ENCODE assay signal across 28 cellular contexts in the genomic region with DNA sequence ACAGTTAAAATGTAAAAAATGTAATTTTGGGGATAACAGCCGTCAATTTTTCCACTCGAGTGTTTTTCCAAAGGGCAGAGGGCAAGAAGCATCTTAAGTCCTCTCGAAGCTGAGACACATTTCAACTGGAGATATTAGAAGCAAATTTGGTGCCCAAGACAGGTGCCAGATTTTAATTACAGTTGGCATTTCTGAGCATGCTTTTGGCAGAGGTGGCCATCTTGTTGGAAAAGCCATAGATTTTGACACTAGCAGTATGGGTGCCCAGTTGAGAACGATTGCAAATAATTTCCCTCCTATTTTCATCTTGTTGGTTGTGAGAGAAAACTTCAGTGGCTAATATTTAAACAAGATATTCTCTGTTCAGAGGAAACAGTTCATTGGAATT.
"Had no signal": no experiment of that assay in that cellular context is flagged by ENCODE, and none has a peak within 500 bp of the region (broad histone marks: within the 10 kb centered on the region; RNA-seq: fewer than 3 reads in every experiment).

No MANE protein-coding gene starts in this region.

- H3K36me3 ChIP-seq: WERI-Rb-1 had no signal

- H3K27me3 Mint-ChIP-seq: activated B cell treated with CpG ODN at 0.5 μM for 24 hours; activated CD8-positive, alpha-beta T cell treated with anti-CD3 and anti-CD28 coated beads for 36 hours; activated naive CD8-positive, alpha-beta T cell; activated T-helper 17 cell treated with anti-CD3 and anti-CD28 coated beads, Interleukin-2, amount 50 U/mL, for 72 hours; effector memory CD8-positive, alpha-beta T cell; T-helper 17 cell had no signal

- H3K4me3 Mint-ChIP-seq: activated B cell treated with CpG ODN at 0.5 μM for 24 hours; activated CD8-positive, alpha-beta T cell treated with anti-CD3 and anti-CD28 coated beads for 36 hours; activated naive CD8-positive, alpha-beta T cell; activated T-cell treated with anti-CD3 and anti-CD28 coated beads, Interleukin-2, amount 50 U/mL, for 4 hours; activated T-helper 17 cell treated with anti-CD3 and anti-CD28 coated beads, Interleukin-2, amount 50 U/mL, for 72 hours; effector memory CD8-positive, alpha-beta T cell; T-helper 17 cell; T-helper 2 cell treated with Interferon-gamma antibody and Interleukin-4, amounts not matched to agents 5 μg/mL and 100 μg/mL, for 36 hours had no signal

- H3K27ac Mint-ChIP-seq: activated B cell treated with CpG ODN at 0.5 μM for 24 hours; activated CD8-positive, alpha-beta T cell treated with anti-CD3 and anti-CD28 coated beads for 36 hours; activated naive CD8-positive, alpha-beta T cell; activated T-helper 17 cell treated with anti-CD3 and anti-CD28 coated beads, Interleukin-2, amount 50 U/mL, for 72 hours; T-helper 17 cell; T-helper 2 cell treated with Interferon-gamma antibody and Interleukin-4, amounts not matched to agents 5 μg/mL and 100 μg/mL, for 36 hours had no signal

- H3K9me3 Mint-ChIP-seq: activated B cell treated with CpG ODN at 0.5 μM for 24 hours; activated CD8-positive, alpha-beta T cell treated with anti-CD3 and anti-CD28 coated beads for 36 hours; activated T-cell treated with anti-CD3 and anti-CD28 coated beads, Interleukin-2, amount 50 U/mL, for 4 hours; activated T-helper 17 cell treated with anti-CD3 and anti-CD28 coated beads, Interleukin-2, amount 50 U/mL, for 72 hours; effector memory CD8-positive, alpha-beta T cell; T-helper 2 cell treated with Interferon-gamma antibody and Interleukin-4, amounts not matched to agents 5 μg/mL and 100 μg/mL, for 36 hours had no signal

- DNase-seq: activated B cell treated with CpG ODN at 0.5 μM for 24 hours; activated CD4-positive, alpha-beta T cell treated with anti-CD3 and anti-CD28 coated beads for 48 hours; activated CD4-positive, alpha-beta T cell treated with anti-CD3 and anti-CD28 coated beads, Interleukin-2, amount 50 U/mL, for 1 hour; activated CD4-positive, alpha-beta T cell treated with anti-CD3 and anti-CD28 coated beads, Interleukin-2, amount 50 U/mL, for 48 hours; activated CD8-positive, alpha-beta memory T cell treated with anti-CD3 and anti-CD28 coated beads for 24 hours; activated CD8-positive, alpha-beta T cell treated with anti-CD3 and anti-CD28 coated beads for 36 hours; activated effector memory CD4-positive, alpha-beta T cell treated with Interleukin-2 at 50 U/mL for 16 hours; activated gamma-delta T cell treated with Interleukin-2 at 50 U/mL for 16 hours; activated naive CD4-positive, alpha-beta T cell treated with anti-CD3 and anti-CD28 coated beads, Interleukin-2, amount 50 U/mL, for 16 hours; activated naive CD4-positive, alpha-beta T cell treated with Interleukin-2 at 50 U/mL for 16 hours; activated T-cell treated with anti-CD3 and anti-CD28 coated beads, Interleukin-2, amount 50 U/mL, for 4 hours; amniotic stem cell; anterior cingulate cortex; cerebellar nuclear complex; cortex of kidney; dermis blood vessel endothelial cell; effector CD4-positive, alpha-beta T cell; effector memory CD8-positive, alpha-beta T cell; foreskin fibroblast; head of caudate nucleus; T-helper 1 cell; T-helper 17 cell; T1000; WERI-Rb-1 had no signal

- H3K27ac ChIP-seq: epithelial cell of prostate, WERI-Rb-1 had no signal
